23 cellular contexts compared by ENCODE assay signal in the genomic region with DNA sequence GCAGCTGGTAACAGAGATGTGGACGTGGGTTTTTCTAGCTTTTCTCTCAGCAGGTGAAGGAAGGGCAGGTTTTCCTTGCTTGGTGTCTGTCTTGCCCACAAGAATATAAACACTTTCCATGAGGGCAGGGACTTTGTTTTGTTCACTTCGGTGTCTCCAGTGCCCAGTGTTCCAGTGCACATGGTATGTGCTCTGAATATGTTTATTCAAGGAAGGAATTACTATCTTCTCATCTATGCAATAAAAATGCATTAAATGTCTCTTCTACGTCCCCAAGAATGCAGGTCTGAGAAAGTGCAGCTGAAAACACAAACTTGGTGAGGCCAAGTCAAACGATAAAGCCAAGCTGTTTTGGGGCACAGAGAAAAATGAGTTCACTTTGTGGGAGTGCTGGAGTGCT. TPM values are rescaled to one million over a fixed set of nuclear protein-coding genes. Genes with fewer than 3 reads are reported as not detected.
"Had no signal": no experiment of that assay in that cellular context is flagged by ENCODE, and none has a peak within 500 bp of the region (broad histone marks: within the 10 kb centered on the region; RNA-seq: fewer than 3 reads in every experiment).

No MANE protein-coding gene starts in this region.

- H3K36me3 Mint-ChIP-seq: activated naive CD8-positive, alpha-beta T cell treated with anti-CD3 and anti-CD28 coated beads for 36 hours; natural killer cell treated with Interleukin-12 subunit alpha and Interleukin-12 subunit beta and Interleukin-15 and Interleukin-18, amount 100 ng/mL, for 72 hours had no signal

- ATAC-seq: natural killer cell treated with Interleukin-12 subunit alpha and Interleukin-12 subunit beta and Interleukin-15 and Interleukin-18, amount 100 ng/mL, for 72 hours; right cardiac atrium had no signal

- H3K36me3 ChIP-seq: breast epithelium, left lung, stomach, vagina had no signal

- DNase-seq: activated B cell treated with CpG ODN at 0.5 μM for 24 hours; activated CD4-positive, alpha-beta T cell treated with anti-CD3 and anti-CD28 coated beads for 48 hours; activated CD8-positive, alpha-beta memory T cell treated with anti-CD3 and anti-CD28 coated beads for 24 hours; activated naive CD8-positive, alpha-beta T cell treated with anti-CD3 and anti-CD28 coated beads for 36 hours; amygdala; cerebellar nuclear complex; islet precursor cell; left lung; mammary epithelial cell; nucleus accumbens; right cardiac atrium; stimulated activated CD4-positive, alpha-beta T cell treated with anti-CD3 and anti-CD28 coated beads, Interleukin-1b, Interleukin-23, amount 100 ng/mL, for 48 hours; stomach; SW 1271 had no signal

- H3K27me3 ChIP-seq: breast epithelium, left lung, stomach, vagina had no signal

- H3K4me3 Mint-ChIP-seq: activated B cell treated with CpG ODN at 0.5 μM for 24 hours; activated naive CD8-positive, alpha-beta T cell treated with anti-CD3 and anti-CD28 coated beads for 36 hours; activated T-helper 1 cell treated with anti-CD3 and anti-CD28 coated beads, Interleukin-12 subunit alpha, Interleukin-12 subunit beta, Interleukin-2, Interleukin-4 antibody, amounts not matched to agents 30 ng/mL and 10 ng/mL and 1 ng/mL, durations not matched to agents 14 hours and 24 hours and 36 hours; natural killer cell treated with Interleukin-12 subunit alpha and Interleukin-12 subunit beta and Interleukin-15 and Interleukin-18, amount 100 ng/mL, for 72 hours had no signal

- H3K4me1 Mint-ChIP-seq: activated B cell treated with CpG ODN at 0.5 μM for 24 hours had no signal

- H3K4me3 ChIP-seq: breast epithelium, left lung, stomach, vagina had no signal

- H3K27ac Mint-ChIP-seq: activated B cell treated with CpG ODN at 0.5 μM for 24 hours; activated naive CD8-positive, alpha-beta T cell treated with anti-CD3 and anti-CD28 coated beads for 36 hours; activated T-helper 1 cell treated with anti-CD3 and anti-CD28 coated beads, Interleukin-12 subunit alpha, Interleukin-12 subunit beta, Interleukin-2, Interleukin-4 antibody, amounts not matched to agents 30 ng/mL and 10 ng/mL and 1 ng/mL, durations not matched to agents 14 hours and 24 hours and 36 hours; natural killer cell treated with Interleukin-12 subunit alpha and Interleukin-12 subunit beta and Interleukin-15 and Interleukin-18, amount 100 ng/mL, for 72 hours; progenitor cell of endocrine pancreas had no signal

- H3K27ac ChIP-seq: breast epithelium, left lung, stomach, vagina had no signal

- H3K27me3 Mint-ChIP-seq: activated B cell treated with CpG ODN at 0.5 μM for 24 hours; activated naive CD8-positive, alpha-beta T cell treated with anti-CD3 and anti-CD28 coated beads for 36 hours; natural killer cell treated with Interleukin-12 subunit alpha and Interleukin-12 subunit beta and Interleukin-15 and Interleukin-18, amount 100 ng/mL, for 72 hours; progenitor cell of endocrine pancreas had no signal

- H3K9me3 Mint-ChIP-seq: activated B cell treated with CpG ODN at 0.5 μM for 24 hours; activated naive CD8-positive, alpha-beta T cell treated with anti-CD3 and anti-CD28 coated beads for 36 hours; activated T-helper 1 cell treated with anti-CD3 and anti-CD28 coated beads, Interleukin-12 subunit alpha, Interleukin-12 subunit beta, Interleukin-2, Interleukin-4 antibody, amounts not matched to agents 30 ng/mL and 10 ng/mL and 1 ng/mL, durations not matched to agents 14 hours and 24 hours and 36 hours; natural killer cell treated with Interleukin-12 subunit alpha and Interleukin-12 subunit beta and Interleukin-15 and Interleukin-18, amount 100 ng/mL, for 72 hours had no signal

- H3K9me3 ChIP-seq: breast epithelium, left lung, stomach, vagina had no signal

RNA-seq across cellular contexts. Expression of gene PLET1, which starts 56.3 kb away (rescaled TPM):
- total RNA-seq: activated B cell treated with CpG ODN at 0.5 μM for 24 hours; activated naive CD8-positive, alpha-beta T cell treated with anti-CD3 and anti-CD28 coated beads for 36 hours; activated T-helper 1 cell treated with anti-CD3 and anti-CD28 coated beads, Interleukin-12 subunit alpha, Interleukin-12 subunit beta, Interleukin-2, Interleukin-4 antibody, amounts not matched to agents 30 ng/mL and 10 ng/mL and 1 ng/mL, durations not matched to agents 14 hours and 24 hours and 36 hours; breast epithelium; dermis microvascular lymphatic vessel endothelial cell; epithelial cell of proximal tubule; left lung; mammary epithelial cell; mucosa of gallbladder; natural killer cell treated with Interleukin-12 subunit alpha and Interleukin-12 subunit beta and Interleukin-15 and Interleukin-18, amount 100 ng/mL, for 72 hours; progenitor cell of endocrine pancreas; right cardiac atrium; stomach; T-helper 2 cell treated with Interferon-gamma antibody and Interleukin-4, amounts not matched to agents 100 ng/mL and 5 ng/mL, for 36 hours; vagina had no signal
- polyA plus RNA-seq: mammary epithelial cell, right cardiac atrium, stomach had no signal
